In the genomic region with DNA sequence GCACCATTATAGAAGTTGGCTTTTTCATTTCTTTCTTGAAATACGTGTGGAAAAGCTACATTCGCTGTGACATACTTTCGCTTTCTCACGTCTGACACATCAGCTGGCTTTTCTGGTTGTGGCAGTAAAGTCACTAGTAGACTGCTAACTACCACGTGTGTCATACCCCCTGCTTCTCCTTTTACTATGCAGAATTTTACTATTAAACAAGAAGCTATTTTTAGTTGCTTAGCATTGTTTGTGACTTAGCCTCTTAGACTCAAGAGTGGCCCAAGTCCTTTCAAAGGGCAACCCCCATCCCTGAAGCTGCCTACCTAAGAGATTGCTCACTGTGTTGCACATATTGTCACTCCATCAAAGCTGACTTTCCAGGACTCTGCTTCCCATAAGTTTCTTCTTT, we compare ENCODE assay signal across 1 cellular context.
TF ChIP-seq lines count a peak whose summit lies in the region.

No MANE protein-coding gene starts in this region.

TF ChIP-seq in HepG2, 621 proteins besides CTCF, POLR2A, EP300 and RAD21 (continued from another document):
- TF ChIP-seq, protein P1, sequence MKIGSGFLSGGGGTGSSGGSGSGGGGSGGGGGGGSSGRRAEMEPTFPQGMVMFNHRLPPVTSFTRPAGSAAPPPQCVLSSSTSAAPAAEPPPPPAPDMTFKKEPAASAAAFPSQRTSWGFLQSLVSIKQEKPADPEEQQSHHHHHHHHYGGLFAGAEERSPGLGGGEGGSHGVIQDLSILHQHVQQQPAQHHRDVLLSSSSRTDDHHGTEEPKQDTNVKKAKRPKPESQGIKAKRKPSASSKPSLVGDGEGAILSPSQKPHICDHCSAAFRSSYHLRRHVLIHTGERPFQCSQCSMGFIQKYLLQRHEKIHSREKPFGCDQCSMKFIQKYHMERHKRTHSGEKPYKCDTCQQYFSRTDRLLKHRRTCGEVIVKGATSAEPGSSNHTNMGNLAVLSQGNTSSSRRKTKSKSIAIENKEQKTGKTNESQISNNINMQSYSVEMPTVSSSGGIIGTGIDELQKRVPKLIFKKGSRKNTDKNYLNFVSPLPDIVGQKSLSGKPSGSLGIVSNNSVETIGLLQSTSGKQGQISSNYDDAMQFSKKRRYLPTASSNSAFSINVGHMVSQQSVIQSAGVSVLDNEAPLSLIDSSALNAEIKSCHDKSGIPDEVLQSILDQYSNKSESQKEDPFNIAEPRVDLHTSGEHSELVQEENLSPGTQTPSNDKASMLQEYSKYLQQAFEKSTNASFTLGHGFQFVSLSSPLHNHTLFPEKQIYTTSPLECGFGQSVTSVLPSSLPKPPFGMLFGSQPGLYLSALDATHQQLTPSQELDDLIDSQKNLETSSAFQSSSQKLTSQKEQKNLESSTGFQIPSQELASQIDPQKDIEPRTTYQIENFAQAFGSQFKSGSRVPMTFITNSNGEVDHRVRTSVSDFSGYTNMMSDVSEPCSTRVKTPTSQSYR (CRISPR knock-in tag; IDR thresholded peaks at IDR 0.05; ENCODE audit: borderline replicate concordance), result no peak
- TF ChIP-seq ZNF496 (CRISPR knock-in tag; IDR thresholded peaks at IDR 0.05; ENCODE audit: insufficient replicate concordance) (no peak), CC2D1A (CRISPR knock-in tag; IDR thresholded peaks at IDR 0.05) (no peak), ZNF782 (CRISPR knock-in tag; IDR thresholded peaks at IDR 0.05; ENCODE audit: borderline replicate concordance) (no peak), ESRRA (CRISPR knock-in tag; IDR thresholded peaks at IDR 0.05; ENCODE audit: low read depth) (no peak), ZNF264 (CRISPR knock-in tag; IDR thresholded peaks at IDR 0.05) (no peak), ZNF678 (CRISPR knock-in tag; IDR thresholded peaks at IDR 0.05) (no peak), SNAPC4 (CRISPR knock-in tag; IDR thresholded peaks at IDR 0.05) (no peak)
